Comparison of ENCODE assay signal across 18 cellular contexts in genomic region chr12:110813298-110813697, GRCh38. TPM values are rescaled to one million over a fixed set of nuclear protein-coding genes. Genes with fewer than 3 reads are reported as not detected.
"Had no signal": no experiment of that assay in that cellular context is flagged by ENCODE, and none has a peak within 500 bp of the region (broad histone marks: within the 10 kb centered on the region; RNA-seq: fewer than 3 reads in every experiment).

No MANE protein-coding gene starts in this region.

- H3K36me3 ChIP-seq: lower lobe of right lung, ovary, tibial nerve had no signal

- H3K36me3 Mint-ChIP-seq: activated naive CD4-positive, alpha-beta T cell treated with anti-CD3 and anti-CD28 coated beads, Interleukin-2, amount 50 U/mL, for 24 hours; immature natural killer cell; mesothelial cell of epicardium; T-cell had no signal

- H3K9me3 Mint-ChIP-seq: activated naive CD4-positive, alpha-beta T cell treated with anti-CD3 and anti-CD28 coated beads, Interleukin-2, amount 50 U/mL, for 24 hours; immature natural killer cell; mesothelial cell of epicardium; neural crest cell; T-cell had no signal

- H3K27me3 ChIP-seq: body of pancreas, ovary had no signal

- H3K4me1 Mint-ChIP-seq: immature natural killer cell, mesothelial cell of epicardium had no signal

- DNase-seq: activated CD4-positive, alpha-beta T cell treated with anti-CD3 and anti-CD28 coated beads, Interleukin-2, amount 50 U/mL, for 4 hours; activated effector memory CD4-positive, alpha-beta T cell treated with Interleukin-2 at 50 U/mL for 16 hours; activated T-cell treated with anti-CD3 and anti-CD28 coated beads, Interleukin-2, amount 50 U/mL, for 1 hour; body of pancreas; cerebellar nuclear complex; dermis blood vessel endothelial cell; hippocampal formation; immature natural killer cell; lower lobe of right lung; ovary; retina; T-cell had no signal

- H3K27ac ChIP-seq: body of pancreas, lower lobe of right lung, ovary, skin epidermis, tibial nerve had no signal

- H3K4me1 ChIP-seq: body of pancreas, lower lobe of right lung, tibial nerve had no signal

- ATAC-seq: body of pancreas, lower lobe of right lung, T-cell had no signal

- H3K27ac Mint-ChIP-seq: activated naive CD4-positive, alpha-beta T cell treated with anti-CD3 and anti-CD28 coated beads, Interleukin-2, amount 50 U/mL, for 24 hours; immature natural killer cell; mesothelial cell of epicardium had no signal

- H3K4me3 Mint-ChIP-seq: activated naive CD4-positive, alpha-beta T cell treated with anti-CD3 and anti-CD28 coated beads, Interleukin-2, amount 50 U/mL, for 24 hours; immature natural killer cell; mesothelial cell of epicardium; neural crest cell; T-cell had no signal

- H3K4me3 ChIP-seq: body of pancreas, lower lobe of right lung, ovary, skin epidermis, tibial nerve had no signal

- H3K9me3 ChIP-seq: body of pancreas, lower lobe of right lung, ovary, tibial nerve had no signal

RNA-seq across cellular contexts. Expression of gene CCDC63, which starts 33.5 kb away (rescaled TPM):
- polyA plus RNA-seq: esophagus, immature natural killer cell, ovary had no signal
